ENCODE assay signal across 10 cellular contexts in genomic region chr13:27043013-27043412, GRCh38.
A peak's percentile ranks its signal among the peaks of the same experiment; 100 is the strongest.
DNase-seq lines count a peak whose midpoint lies in the region; ATAC-seq, FAIRE-seq and TF ChIP-seq lines count a peak whose summit lies in the region.
"Had no signal": no experiment of that assay in that cellular context is flagged by ENCODE, and none has a peak within 500 bp of the region (broad histone marks: within the 10 kb centered on the region; RNA-seq: fewer than 3 reads in every experiment).

No MANE protein-coding gene starts in this region.

- H3K27me3 Mint-ChIP-seq in activated naive CD8-positive, alpha-beta T cell treated with anti-CD3 and anti-CD28 coated beads, Interleukin-2, amount 50 U/mL, for 24 hours = no peaks in the 10 kb centered on the region

- no peak overlapping the region for H3K27ac ChIP-seq in kidney (ENCODE audit: low read depth in 2 of 2, low read length in 2 of 2)

- H3K36me3 Mint-ChIP-seq in activated naive CD8-positive, alpha-beta T cell treated with anti-CD3 and anti-CD28 coated beads, Interleukin-2, amount 50 U/mL, for 24 hours (ENCODE audit: low read depth) = no peaks in the 10 kb centered on the region

- no peak overlapping the region for H3K4me3 Mint-ChIP-seq in activated naive CD8-positive, alpha-beta T cell treated with anti-CD3 and anti-CD28 coated beads, Interleukin-2, amount 50 U/mL, for 24 hours
- H3K4me3 Mint-ChIP-seq: stimulated activated naive B cell treated with anti-CD40 and anti-IgM and Interleukin-4, amounts not matched to agents 10 μg/mL and 1 μg/mL and 100 μg/mL, for 72 hours had no signal

- H3K9me3 Mint-ChIP-seq in activated naive CD8-positive, alpha-beta T cell treated with anti-CD3 and anti-CD28 coated beads, Interleukin-2, amount 50 U/mL, for 24 hours = no peaks in the 10 kb centered on the region
- H3K9me3 Mint-ChIP-seq: stimulated activated naive B cell treated with anti-CD40 and anti-IgM and Interleukin-4, amounts not matched to agents 10 μg/mL and 1 μg/mL and 100 μg/mL, for 72 hours had no signal

- intact Hi-C loops in kidney (cut with DNase I) = no loop called here

- DNase-seq in AG20443 (ENCODE audit: low spot score) (peak; percentile 95), HS-5 (ENCODE audit: low read depth) (peak; percentile 81), inferior parietal cortex (ENCODE audit: extremely low spot score) (peak; percentile 76), kidney (no peak)
- no peak for DNase-seq in activated naive CD8-positive, alpha-beta T cell treated with anti-CD3 and anti-CD28 coated beads, Interleukin-2, amount 50 U/mL, for 24 hours
- DNase-seq: stimulated activated naive B cell treated with anti-CD40 and anti-IgM and Interleukin-4, amounts not matched to agents 10 μg/mL and 1 μg/mL and 100 μg/mL, for 72 hours had no signal

- peaks cover 19% of the 10 kb centered on the region for H3K4me1 Mint-ChIP-seq in activated naive CD8-positive, alpha-beta T cell treated with anti-CD3 and anti-CD28 coated beads, Interleukin-2, amount 50 U/mL, for 24 hours

- ATAC-seq in activated naive CD8-positive, alpha-beta T cell treated with anti-CD3 and anti-CD28 coated beads, Interleukin-2, amount 50 U/mL, for 24 hours = peak; percentile 34
- no peak for ATAC-seq in GM21717 (IDR thresholded peaks at IDR 0.05; ENCODE audit: unreplicated experiment)
- ATAC-seq in GM19395 (IDR thresholded peaks at IDR 0.05; ENCODE audit: unreplicated experiment) = no peak
- ATAC-seq in HG03378 (IDR thresholded peaks at IDR 0.05; ENCODE audit: unreplicated experiment) = no peak

- H3K27ac Mint-ChIP-seq in activated naive CD8-positive, alpha-beta T cell treated with anti-CD3 and anti-CD28 coated beads, Interleukin-2, amount 50 U/mL, for 24 hours = no peak overlapping the region
- H3K27ac Mint-ChIP-seq: stimulated activated naive B cell treated with anti-CD40 and anti-IgM and Interleukin-4, amounts not matched to agents 10 μg/mL and 1 μg/mL and 100 μg/mL, for 72 hours had no signal

- no peak overlapping the region for H3K9ac ChIP-seq in kidney (ENCODE audit: low read length in 2 of 2)

- H3K4me3 ChIP-seq in kidney (ENCODE audit: low read length in 2 of 2) = no peak overlapping the region

- no peak for FAIRE-seq in kidney (lab: Jason Lieb, UNC)
- FAIRE-seq: colon had no signal

- no peaks in the 10 kb centered on the region for H3K4me1 ChIP-seq in kidney (ENCODE audit: control insufficient read depth in 1 of 2, insufficient read depth in 1 of 2, low read depth in 1 of 2, low read length in 2 of 2)

- no peaks in the 10 kb centered on the region for H3K9me3 ChIP-seq in kidney (ENCODE audit: control insufficient read depth in 1 of 2, low read length in 2 of 2)

- no peaks in the 10 kb centered on the region for H3K36me3 ChIP-seq in kidney (ENCODE audit: control insufficient read depth in 1 of 2, insufficient read depth in 2 of 2, low read length in 2 of 2)

- no peak for TF ChIP-seq CTCF in kidney (IDR thresholded peaks at IDR 0.05; ENCODE audit: borderline replicate concordance, extremely low read depth, insufficient read depth)

Comparison
In these comparisons a context has a peak if more than half of its experiments do, and no peak if none do; other contexts are left out.
1. DNase-seq: peak in AG20443 (single experiment), HS-5 (single experiment) and inferior parietal cortex (single experiment); none in activated naive CD8-positive, alpha-beta T cell treated with anti-CD3 and anti-CD28 coated beads, Interleukin-2, amount 50 U/mL, for 24 hours (single experiment) and kidney (single experiment).